30 cellular contexts compared by ENCODE assay signal in genomic region chr7:126635545-126635944, GRCh38.
DNase-seq lines count a peak whose midpoint lies in the region; TF ChIP-seq lines count a peak whose summit lies in the region.
"Had no signal": no experiment of that assay in that cellular context is flagged by ENCODE, and none has a peak within 500 bp of the region (broad histone marks: within the 10 kb centered on the region; RNA-seq: fewer than 3 reads in every experiment).

No MANE protein-coding gene starts in this region.

- no peaks in the 10 kb centered on the region for H3K36me3 ChIP-seq in H7 (replicated peaks; ENCODE audit: control insufficient read depth, insufficient read depth, low read length)
- no peaks in the 10 kb centered on the region for H3K36me3 ChIP-seq in adrenal gland (replicated peaks in 1 of 2)
- H3K36me3 ChIP-seq: ascending aorta, esophagus squamous epithelium, left lung, right atrium auricular region had no signal

- no peak overlapping the region for H3K27ac ChIP-seq in adrenal gland
- no peak overlapping the region for H3K27ac ChIP-seq in dorsolateral prefrontal cortex
- H3K27ac ChIP-seq: A549, ascending aorta, esophagus squamous epithelium, left lung, right atrium auricular region had no signal

- DNase-seq in COLO668 (lab: John Stamatoyannopoulos, UW; ENCODE audit: unreplicated experiment), result peak; percentile 31
- DNase-seq in H7, result peak; percentile 5
- DNase-seq in NCI-H2107 treated with DMSO at 0.1 percent for 48 hours (lab: John Stamatoyannopoulos, UW; ENCODE audit: unreplicated experiment), result peak; percentile 88
- peak; percentile 72 for DNase-seq in NCI-H748 (lab: John Stamatoyannopoulos, UW; ENCODE audit: unreplicated experiment)
- DNase-seq in adrenal gland, result no peak
- DNase-seq in cerebellar nuclear complex (lab: John Stamatoyannopoulos, UW), result no peak
- no peak for DNase-seq in kidney tubule cell (ENCODE audit: low spot score)
- DNase-seq in dorsolateral prefrontal cortex, result no peak
- DNase-seq: activated CD4-positive, alpha-beta T cell treated with anti-CD3 and anti-CD28 coated beads for 36 hours; activated CD8-positive, alpha-beta memory T cell treated with anti-CD3 and anti-CD28 coated beads for 24 hours; activated effector memory CD4-positive, alpha-beta T cell treated with Interleukin-2 at 50 U/mL for 16 hours; activated naive CD8-positive, alpha-beta T cell treated with anti-CD3 and anti-CD28 coated beads for 36 hours; AML-193; CD4-positive, alpha-beta T cell; DMS 273 treated with DMSO at 0.1 percent for 48 hours; esophagus squamous epithelium; foreskin melanocyte; GDM1; immature natural killer cell; left lung; NCI-H1048; NCI-H524 treated with DMSO at 0.1 percent for 48 hours; SK-N-SH; stimulated activated CD4-positive, alpha-beta T cell treated with anti-CD3 and anti-CD28 coated beads, Interleukin-2, amount 100 ng/mL, for 24 hours; T-helper 2 cell; trophoblast cell had no signal

- intact Hi-C loops in adrenal gland (cut with DNase I), result no loop called here
- intact Hi-C loops in dorsolateral prefrontal cortex (cut with DNase I), result no loop called here

- no peaks in the 10 kb centered on the region for H3K9me3 ChIP-seq in adrenal gland (replicated peaks in 1 of 3)
- H3K9me3 ChIP-seq: A549, ascending aorta, esophagus squamous epithelium, left lung, right atrium auricular region, SK-N-SH had no signal

- H3K27me3 ChIP-seq in H7 (ENCODE audit: control insufficient read depth, insufficient read depth, low read length), result no peaks in the 10 kb centered on the region
- H3K27me3 ChIP-seq in adrenal gland, result no peaks in the 10 kb centered on the region
- no peaks in the 10 kb centered on the region for H3K27me3 ChIP-seq in dorsolateral prefrontal cortex
- H3K27me3 ChIP-seq: ascending aorta, esophagus squamous epithelium, left lung, right atrium auricular region had no signal

- TF ChIP-seq POLR2A in adrenal gland (IDR thresholded peaks at IDR 0.05), result no peak

- H3K4me3 ChIP-seq in H7 (ENCODE audit: insufficient read depth, low read depth, low read length), result no peak overlapping the region
- H3K4me3 ChIP-seq in adrenal gland, result no peak overlapping the region
- no peak overlapping the region for H3K4me3 ChIP-seq in dorsolateral prefrontal cortex
- H3K4me3 ChIP-seq: A549, ascending aorta, esophagus squamous epithelium, left lung, right atrium auricular region, smooth muscle cell had no signal

- no peak for TF ChIP-seq CTCF in adrenal gland (IDR thresholded peaks at IDR 0.05)
- no peak for TF ChIP-seq CTCF in dorsolateral prefrontal cortex (IDR thresholded peaks at IDR 0.05 in 54 of 56, conservative IDR thresholded peaks at IDR 0.05 in 2 of 56; ENCODE audit: low read depth in 1 of 56, partially characterized antibody in 56 of 56)

- no peaks in the 10 kb centered on the region for H3K4me1 ChIP-seq in adrenal gland (replicated peaks in 1 of 2)
- H3K4me1 ChIP-seq: A549, ascending aorta, esophagus squamous epithelium, left lung, right atrium auricular region had no signal

Comparison
In these comparisons a context has a peak if more than half of its experiments do, and no peak if none do; other contexts are left out.
1. DNase-seq: peak in COLO668 (single experiment), H7 (single experiment), NCI-H2107 treated with DMSO at 0.1 percent for 48 hours (single experiment) and NCI-H748 (single experiment); none in adrenal gland (0 of 7), cerebellar nuclear complex (0 of 2), kidney tubule cell (single experiment) and dorsolateral prefrontal cortex (0 of 10).